In the genomic region with DNA sequence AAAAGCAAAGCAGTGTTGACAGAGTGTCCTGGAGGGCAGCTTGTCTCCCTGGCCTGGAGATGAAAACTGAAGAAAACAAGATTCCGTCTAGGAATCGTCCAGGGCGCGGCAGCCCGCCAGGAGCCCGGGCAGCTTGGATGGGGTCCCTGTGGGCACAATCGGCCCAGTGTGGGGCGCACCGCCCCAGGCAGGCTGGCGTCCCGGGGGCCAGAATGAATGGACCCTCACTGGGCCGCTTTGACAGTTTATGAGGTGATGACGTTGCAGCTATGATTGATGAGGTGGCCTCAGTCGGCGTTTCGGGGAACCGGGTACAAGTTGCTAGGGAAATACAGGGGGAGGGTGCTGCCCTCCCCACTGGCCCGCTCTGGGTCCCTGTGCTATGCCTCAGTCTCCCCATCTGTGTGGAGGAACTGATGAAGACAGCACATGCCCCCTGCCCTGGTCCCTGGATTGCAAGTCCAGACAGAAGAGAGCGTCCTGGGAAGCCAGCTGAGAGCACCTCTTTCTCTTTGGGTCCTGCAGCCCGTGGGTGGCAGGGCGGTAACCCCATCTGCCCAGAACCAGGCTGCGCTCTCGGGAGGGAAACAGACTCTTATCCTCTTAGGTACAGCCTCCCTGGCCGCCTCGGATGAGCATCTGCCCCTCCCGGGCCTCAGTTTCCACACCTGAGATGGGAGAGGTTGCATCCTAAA, we compare ENCODE assay signal across 20 cellular contexts.
"Had no signal": no experiment of that assay in that cellular context is flagged by ENCODE, and none has a peak within 500 bp of the region (broad histone marks: within the 10 kb centered on the region; RNA-seq: fewer than 3 reads in every experiment).

No MANE protein-coding gene starts in this region.

- H3K27ac ChIP-seq: ascending aorta, breast epithelium, esophagus muscularis mucosa, hepatocyte, pancreas, suprapubic skin, transverse colon, uterus had no signal

- H3K27me3 Mint-ChIP-seq: stimulated activated naive CD8-positive, alpha-beta T cell treated with anti-CD3 and anti-CD28 coated beads, Interleukin-15, amount 100 ng/mL, for 72 hours had no signal

- H3K4me3 Mint-ChIP-seq: activated naive CD4-positive, alpha-beta T cell treated with anti-CD3 and anti-CD28 coated beads, Interleukin-2, amount 10 ng/mL, durations not matched to agents 7 days and 5 days; stimulated activated naive CD8-positive, alpha-beta T cell treated with anti-CD3 and anti-CD28 coated beads, Interleukin-15, amount 100 ng/mL, for 72 hours; T-helper 1 cell treated with Interleukin-12 subunit alpha and Interleukin-12 subunit beta and Interleukin-4 antibody, amounts not matched to agents 30 μg/mL and 1 μg/mL, for 36 hours had no signal

- H3K4me2 ChIP-seq: hepatocyte had no signal

- H2AFZ ChIP-seq: hepatocyte had no signal

- H3K9me3 ChIP-seq: ascending aorta, breast epithelium, pancreas, transverse colon, uterus had no signal

- H3K36me3 Mint-ChIP-seq: activated naive CD4-positive, alpha-beta T cell treated with anti-CD3 and anti-CD28 coated beads, Interleukin-2, amount 10 ng/mL, durations not matched to agents 7 days and 5 days had no signal

- FAIRE-seq: islet of Langerhans, pancreas had no signal

- H3K27me3 ChIP-seq: ascending aorta, breast epithelium, esophagus muscularis mucosa, hepatocyte, pancreas, suprapubic skin, transverse colon, uterus had no signal

- H3K36me3 ChIP-seq: ascending aorta, breast epithelium, esophagus muscularis mucosa, pancreas, suprapubic skin, transverse colon, uterus had no signal

- ATAC-seq: pancreas; stimulated activated naive CD8-positive, alpha-beta T cell treated with anti-CD3 and anti-CD28 coated beads, Interleukin-15, amount 100 ng/mL, for 72 hours had no signal

- H3K27ac Mint-ChIP-seq: activated naive CD4-positive, alpha-beta T cell treated with anti-CD3 and anti-CD28 coated beads, Interleukin-2, amount 10 ng/mL, durations not matched to agents 7 days and 5 days; stimulated activated naive CD8-positive, alpha-beta T cell treated with anti-CD3 and anti-CD28 coated beads, Interleukin-15, amount 100 ng/mL, for 72 hours; T-helper 1 cell treated with Interleukin-12 subunit alpha and Interleukin-12 subunit beta and Interleukin-4 antibody, amounts not matched to agents 30 μg/mL and 1 μg/mL, for 36 hours had no signal

- DNase-seq: activated CD4-positive, alpha-beta T cell treated with anti-CD3 and anti-CD28 coated beads, Interleukin-2, amount 50 U/mL, for 1 hour; activated CD4-positive, CD25-positive, alpha-beta regulatory T cell treated with anti-CD3 and anti-CD28 coated beads, Interleukin-2, amount 50 U/mL, for 72 hours; activated CD8-positive, alpha-beta memory T cell treated with anti-CD3 and anti-CD28 coated beads, Interleukin-2, amount 50 U/mL, for 4 hours; activated effector memory CD4-positive, alpha-beta T cell treated with Interleukin-2 at 50 U/mL for 16 hours; activated naive CD4-positive, alpha-beta T cell treated with anti-CD3 and anti-CD28 coated beads, Interleukin-2, amount 10 ng/mL, durations not matched to agents 7 days and 5 days; activated T-cell treated with anti-CD3 and anti-CD28 coated beads, Interleukin-2, amount 50 U/mL, for 48 hours; cerebellar nuclear complex; effector CD8-positive, alpha-beta T cell; stimulated activated CD4-positive, alpha-beta T cell treated with anti-CD3 and anti-CD28 coated beads, Interleukin-2, amount 100 ng/mL, for 24 hours; stimulated activated naive CD8-positive, alpha-beta T cell treated with anti-CD3 and anti-CD28 coated beads, Interleukin-15, amount 100 ng/mL, for 72 hours; transverse colon; uterus had no signal

- H3K79me2 ChIP-seq: hepatocyte had no signal

- H3K4me3 ChIP-seq: ascending aorta, breast epithelium, esophagus muscularis mucosa, hepatocyte, pancreas, suprapubic skin, transverse colon, uterus had no signal

- H3K4me1 Mint-ChIP-seq: activated naive CD4-positive, alpha-beta T cell treated with anti-CD3 and anti-CD28 coated beads, Interleukin-2, amount 10 ng/mL, durations not matched to agents 7 days and 5 days had no signal
